In genomic region chr1:27660300-27660837, GRCh38 we compare ENCODE assay signal across 8 cellular contexts. TPM values are rescaled to one million over a fixed set of nuclear protein-coding genes. Genes with fewer than 3 reads are reported as not detected.
DNase-seq lines count a peak whose midpoint lies in the region; ATAC-seq, FAIRE-seq and TF ChIP-seq lines count a peak whose summit lies in the region.

No MANE protein-coding gene starts in this region.

- H3K27ac Mint-ChIP-seq in endothelial cell (ENCODE audit: unreplicated experiment): no peak overlapping the region

- no peak for TF ChIP-seq CTCF in DOHH2 (IDR thresholded peaks at IDR 0.05; ENCODE audit: low read depth, low read length, poor library complexity, severe bottlenecking)
- no peak for TF ChIP-seq CTCF in OCI-LY3 (IDR thresholded peaks at IDR 0.05; ENCODE audit: low read depth, low read length)
- TF ChIP-seq CTCF in endothelial cell (IDR thresholded peaks at IDR 0.05; ENCODE audit: unreplicated experiment): no peak
- TF ChIP-seq CTCF in pancreas (IDR thresholded peaks at IDR 0.05): no peak

- ATAC-seq in pancreas: no peak

- DNase-seq in endothelial cell (ENCODE audit: low spot score) (no peak), pancreas (no peak), NCI-H128 (lab: John Stamatoyannopoulos, UW; ENCODE audit: unreplicated experiment) (no peak), SW 1271 (lab: John Stamatoyannopoulos, UW) (no peak), NCI-H1092 (lab: John Stamatoyannopoulos, UW) (no peak), NCI-H187 (lab: John Stamatoyannopoulos, UW) (no peak)

- 47 to 54% methylated on average over 10 of the region's 10 CpGs for WGBS in pancreas, 2 donors

- no peaks in the 10 kb centered on the region for H4K20me1 ChIP-seq in DOHH2 (ENCODE audit: control insufficient read depth, insufficient read depth, low read depth, low read length)
- no peaks in the 10 kb centered on the region for H4K20me1 ChIP-seq in OCI-LY3 (ENCODE audit: insufficient read depth, low read length)

- peak overlapping the region; percentile 59 for H3K9ac ChIP-seq in OCI-LY3 (ENCODE audit: low read length)

- H3K9me3 ChIP-seq in DOHH2 (ENCODE audit: control insufficient read depth, insufficient read depth, low read length) (no peaks in the 10 kb centered on the region), OCI-LY3 (ENCODE audit: insufficient read depth, low read length) (no peaks in the 10 kb centered on the region), pancreas (no peaks in the 10 kb centered on the region)

- peak overlapping the region; percentile 76 for H2AFZ ChIP-seq in OCI-LY3 (ENCODE audit: low read depth, low read length)

- H3K27ac ChIP-seq in DOHH2 (ENCODE audit: low read depth, low read length) (peak overlapping the region; percentile 89), OCI-LY3 (ENCODE audit: low read length) (peak overlapping the region; percentile 9; the same call in 1 of the 2 replicates), pancreas (peak overlapping the region in 3 of 4 donors; percentile 36 to 83 (median 82))

- no peaks in the 10 kb centered on the region for H3K36me3 ChIP-seq in DOHH2 (ENCODE audit: control insufficient read depth, low read length)
- no peaks in the 10 kb centered on the region for H3K36me3 ChIP-seq in OCI-LY3 (replicated peaks; ENCODE audit: low read depth, low read length)
- H3K36me3 ChIP-seq in pancreas: no peaks in the 10 kb centered on the region

- H3K36me3 Mint-ChIP-seq in endothelial cell (ENCODE audit: low read depth, unreplicated experiment): no peaks in the 10 kb centered on the region

- peak overlapping the region; percentile 86 for H3K4me3 Mint-ChIP-seq in endothelial cell (ENCODE audit: unreplicated experiment)

- intact Hi-C loops in pancreas (cut with DNase I): loop anchor here in 2 of 3 donors (5.0 to 10.0 kb wide), 2 partner anchors 53 to 106 kb away; no protein-coding TSS in a partner anchor

- H3K4me3 ChIP-seq in DOHH2 (ENCODE audit: low read length) (peak overlapping the region; percentile 85), OCI-LY3 (ENCODE audit: low read length) (peak overlapping the region; percentile 87), pancreas (peak overlapping the region; percentile 22 to 72 (median 48))

- peaks cover 22% of the 10 kb centered on the region for H3F3A ChIP-seq in DOHH2 (ENCODE audit: control insufficient read depth, insufficient read depth)

- H3K4me1 ChIP-seq in DOHH2 (ENCODE audit: control insufficient read depth, low read length): peaks cover 60% of the 10 kb centered on the region
- H3K4me1 ChIP-seq in OCI-LY3 (ENCODE audit: low read length): peaks cover 32% of the 10 kb centered on the region
- H3K4me1 ChIP-seq in pancreas: peaks cover 0 to 3% (median 0%) of the 10 kb centered on the region in 3 donors

- H3K4me1 Mint-ChIP-seq in endothelial cell (ENCODE audit: unreplicated experiment): peaks cover 30% of the 10 kb centered on the region

- no peaks in the 10 kb centered on the region for H3K9me3 Mint-ChIP-seq in endothelial cell (ENCODE audit: unreplicated experiment)

- H3K9me2 ChIP-seq in DOHH2 (replicated peaks; ENCODE audit: control insufficient read depth, low read length): no peaks in the 10 kb centered on the region

- H3K27me3 ChIP-seq in DOHH2 (ENCODE audit: control insufficient read depth, low read length) (no peaks in the 10 kb centered on the region), OCI-LY3 (ENCODE audit: low read depth, low read length) (no peaks in the 10 kb centered on the region), pancreas (no peaks in the 10 kb centered on the region)

- H3K4me2 ChIP-seq in DOHH2 (ENCODE audit: low read length): peak overlapping the region; percentile 96
- H3K4me2 ChIP-seq in OCI-LY3 (ENCODE audit: low read length): peak overlapping the region; percentile 82

- peaks cover 23% of the 10 kb centered on the region for H3K27me3 Mint-ChIP-seq in endothelial cell (ENCODE audit: unreplicated experiment)

- H3K79me2 ChIP-seq in DOHH2 (ENCODE audit: control insufficient read depth, low read length) (no peaks in the 10 kb centered on the region), OCI-LY3 (ENCODE audit: low read length) (no peaks in the 10 kb centered on the region)

- no peak for FAIRE-seq in pancreas (lab: Jason Lieb, UNC)

RNA-seq across cellular contexts. Expression of gene IFI6, which starts 11.6 kb away (rescaled TPM):
- total RNA-seq in endothelial cell (ENCODE audit: unreplicated experiment) (9.7 TPM), pancreas (10 to 100 TPM in 5 of 6 donors, 1 to 10 TPM in 1; 7.8 to 67.4 (median 28.8) TPM)
- 100 to 1,000 TPM in 1 of 2 donors, 10 to 100 TPM in 1; 54.6 to 186 TPM for polyA plus RNA-seq in pancreas

RNA-seq across cellular contexts. Expression of gene FGR, which starts 25.4 kb away (rescaled TPM):
- total RNA-seq in endothelial cell (ENCODE audit: unreplicated experiment) (0.46 TPM), pancreas (1 to 10 TPM in 4 of 6 donors, under 1 TPM in 2; 0.51 to 6.8 (median 2.5) TPM)
- polyA plus RNA-seq in pancreas: 1 to 10 TPM; 3.6 to 5.8 TPM

RNA-seq across cellular contexts. Expression of gene AHDC1, which starts 56.4 kb away (rescaled TPM):
- total RNA-seq in endothelial cell (ENCODE audit: unreplicated experiment): 48.0 TPM
- total RNA-seq in pancreas: 10 to 100 TPM; 10.4 to 22.4 (median 13.7) TPM
- polyA plus RNA-seq in pancreas: 10 to 100 TPM; 16.3 to 27.5 TPM

Comparison
In these comparisons a context has a peak if more than half of its experiments do, and no peak if none do; other contexts are left out.
1. H3K27ac ChIP-seq: peak in every context shown above with its lines; median percentile 89 in DOHH2; 82 in pancreas; 9 in OCI-LY3.